ENCODE assay signal across 8 cellular contexts in genomic region chr3:45938858-45939257, GRCh38. TPM values are rescaled to one million over a fixed set of nuclear protein-coding genes. Genes with fewer than 3 reads are reported as not detected.
DNase-seq lines count a peak whose midpoint lies in the region; ATAC-seq and TF ChIP-seq lines count a peak whose summit lies in the region.

No MANE protein-coding gene starts in this region.

- peaks cover 20 to 38% of the 10 kb centered on the region in 2 donors for H3K36me3 Mint-ChIP-seq in activated T-cell treated with anti-CD3 and anti-CD28 coated beads, Interleukin-2, amount 50 U/mL, for 72 hours (ENCODE audit: insufficient read depth in 2 of 2)
- peaks cover 34% of the 10 kb centered on the region for H3K36me3 Mint-ChIP-seq in nephron progenitor cell (ENCODE audit: low read depth)

- peaks cover 0 to 4% of the 10 kb centered on the region in 2 donors for H3K9me3 Mint-ChIP-seq in activated T-cell treated with anti-CD3 and anti-CD28 coated beads, Interleukin-2, amount 50 U/mL, for 72 hours
- H3K9me3 Mint-ChIP-seq in nephron progenitor cell: no peaks in the 10 kb centered on the region

- DNase-seq in GM12865 (ENCODE audit: low read depth) (peak; percentile 94), LNCaP clone FGC (ENCODE audit: low read depth) (peak; percentile 66), RKO (ENCODE audit: low spot score) (peak; percentile 85), fibroblast of mammary gland (ENCODE audit: low read depth) (peak; percentile 92), nephron progenitor cell (peak; percentile 82)
- DNase-seq in activated T-cell treated with anti-CD3 and anti-CD28 coated beads, Interleukin-2, amount 50 U/mL, for 72 hours: peak; percentile 86
- peak; percentile 83 for DNase-seq in stimulated activated naive CD4-positive, alpha-beta T cell treated with Interleukin-2 at 50 U/mL for 16 hours (lab: John Stamatoyannopoulos, UW)

- H3K4me3 ChIP-seq in GM12865 (ENCODE audit: low read depth, low read length): no peak overlapping the region
- H3K4me3 ChIP-seq in LNCaP clone FGC (ENCODE audit: low read depth, low read length): no peak overlapping the region
- H3K4me3 ChIP-seq in fibroblast of mammary gland (ENCODE audit: control insufficient read depth, low read depth, low read length): no peak overlapping the region

- H3K4me3 Mint-ChIP-seq in activated T-cell treated with anti-CD3 and anti-CD28 coated beads, Interleukin-2, amount 50 U/mL, for 72 hours: no peak overlapping the region
- no peak overlapping the region for H3K4me3 Mint-ChIP-seq in nephron progenitor cell

- peak; percentile 45 to 56 for ATAC-seq in activated T-cell treated with anti-CD3 and anti-CD28 coated beads, Interleukin-2, amount 50 U/mL, for 72 hours (replicated peaks in 1 of 2)
- ATAC-seq in GM18907 (IDR thresholded peaks at IDR 0.05; ENCODE audit: unreplicated experiment): no peak

- TF ChIP-seq CTCF in GM12865 (IDR thresholded peaks at IDR 0.05; ENCODE audit: insufficient read depth, low read depth, low read length, missing control alignments) (peak; percentile 93), LNCaP clone FGC (IDR thresholded peaks at IDR 0.05; ENCODE audit: control insufficient read depth, extremely low read depth, insufficient read depth) (peak; percentile 87), fibroblast of mammary gland (conservative IDR thresholded peaks at IDR 0.05; ENCODE audit: control insufficient read depth, insufficient read depth, low read depth, low read length) (peak; percentile 98), nephron progenitor cell (IDR thresholded peaks at IDR 0.05) (peak; percentile 85)

- no peak overlapping the region for H3K27ac Mint-ChIP-seq in activated T-cell treated with anti-CD3 and anti-CD28 coated beads, Interleukin-2, amount 50 U/mL, for 72 hours
- no peak overlapping the region for H3K27ac Mint-ChIP-seq in nephron progenitor cell

- H3K4me1 Mint-ChIP-seq in activated T-cell treated with anti-CD3 and anti-CD28 coated beads, Interleukin-2, amount 50 U/mL, for 72 hours (ENCODE audit: low read depth): peaks cover 47% of the 10 kb centered on the region
- no peaks in the 10 kb centered on the region for H3K4me1 Mint-ChIP-seq in nephron progenitor cell

- peaks cover 25% of the 10 kb centered on the region for H3K27me3 Mint-ChIP-seq in activated T-cell treated with anti-CD3 and anti-CD28 coated beads, Interleukin-2, amount 50 U/mL, for 72 hours (ENCODE audit: low read depth)
- no peaks in the 10 kb centered on the region for H3K27me3 Mint-ChIP-seq in nephron progenitor cell (ENCODE audit: low read depth, poor library complexity)

RNA-seq across cellular contexts. Expression of gene CXCR6, which starts 4.4 kb away (rescaled TPM):
- 10 to 100 TPM in 1 of 2 donors, 1 to 10 TPM in 1; 2.0 to 13.1 TPM for total RNA-seq in activated T-cell treated with anti-CD3 and anti-CD28 coated beads, Interleukin-2, amount 50 U/mL, for 72 hours

RNA-seq across cellular contexts. Expression of gene CCR9, which starts 52.5 kb away (rescaled TPM):
- under 1 TPM in 1 of 2 donors, not detected in 1; 0.14 TPM for total RNA-seq in activated T-cell treated with anti-CD3 and anti-CD28 coated beads, Interleukin-2, amount 50 U/mL, for 72 hours

RNA-seq across cellular contexts. Expression of gene FYCO1, which starts 56.8 kb away (rescaled TPM):
- total RNA-seq in activated T-cell treated with anti-CD3 and anti-CD28 coated beads, Interleukin-2, amount 50 U/mL, for 72 hours: 10 to 100 TPM; 17.6 to 25.1 TPM
